ENCODE assay signal across 20 cellular contexts in genomic region chr1:203898458-203899244, GRCh38. TPM values are rescaled to one million over a fixed set of nuclear protein-coding genes. Genes with fewer than 3 reads are reported as not detected.
DNase-seq lines count a peak whose midpoint lies in the region; ATAC-seq and TF ChIP-seq lines count a peak whose summit lies in the region.
"Had no signal": no experiment of that assay in that cellular context is flagged by ENCODE, and none has a peak within 500 bp of the region (broad histone marks: within the 10 kb centered on the region; RNA-seq: fewer than 3 reads in every experiment).

No MANE protein-coding gene starts in this region.

- intact Hi-C loops in Caco-2 (cut with micrococcal nuclease; ENCODE audit: unreplicated experiment) = no loop called here
- intact Hi-C loops in body of pancreas (cut with DNase I) = no loop called here
- intact Hi-C loops in mucosa of descending colon (cut with DNase I, micrococcal nuclease) = no loop called here

- peak overlapping the region; percentile 80 for H3K27ac Mint-ChIP-seq in Caco-2 (ENCODE audit: unreplicated experiment)
- H3K27ac Mint-ChIP-seq in immature natural killer cell = no peak overlapping the region
- H3K27ac Mint-ChIP-seq: CD4-positive, CD25-positive, alpha-beta regulatory T cell had no signal

- no peaks in the 10 kb centered on the region for H3K36me3 ChIP-seq in Caco-2 (ENCODE audit: control insufficient read depth, insufficient read depth, low read length)
- no peaks in the 10 kb centered on the region for H3K36me3 ChIP-seq in body of pancreas (replicated peaks in 1 of 2; ENCODE audit: insufficient read depth in 1 of 2, low read depth in 2 of 2)
- no peaks in the 10 kb centered on the region for H3K36me3 ChIP-seq in mucosa of descending colon (ENCODE audit: low read depth)

- H3K27me3 Mint-ChIP-seq in Caco-2 (ENCODE audit: insufficient read depth, unreplicated experiment) (no peaks in the 10 kb centered on the region), immature natural killer cell (ENCODE audit: low read depth in 3 of 3) (peaks cover 0 to 10% (median 3%) of the 10 kb centered on the region in 3 donors)

- DNase-seq in Caco-2 = peak; percentile 39 to 51
- DNase-seq in body of pancreas = no peak
- peak; percentile 30 for DNase-seq in kidney tubule cell (ENCODE audit: low spot score)
- DNase-seq in mucosa of descending colon = peak in 1 of 3 donors; percentile 2
- DNase-seq in immature natural killer cell = no peak
- no peak for DNase-seq in Ammon's horn (ENCODE audit: low spot score)
- no peak for DNase-seq in inferior parietal cortex (ENCODE audit: extremely low spot score)
- DNase-seq in NOMO-1 (lab: John Stamatoyannopoulos, UW; ENCODE audit: unreplicated experiment in 2 of 2) = no peak
- DNase-seq: CD4-positive, CD25-positive, alpha-beta regulatory T cell; DND-41; H7; NCI-H1694; NCI-H2081; NCI-H2171; NCI-H345; NCI-H524 treated with DMSO at 0.1 percent for 48 hours; PC-3; Right ventricle myocardium superior had no signal

- H3K36me3 Mint-ChIP-seq in Caco-2 (ENCODE audit: insufficient read depth, unreplicated experiment) = peaks cover 13% of the 10 kb centered on the region
- peaks cover 0 to 6% (median 5%) of the 10 kb centered on the region in 3 donors for H3K36me3 Mint-ChIP-seq in immature natural killer cell
- H3K36me3 Mint-ChIP-seq: CD4-positive, CD25-positive, alpha-beta regulatory T cell had no signal

- H3K27ac ChIP-seq in body of pancreas = peak overlapping the region in 3 of 4 donors; percentile 6 to 47 (median 34)
- H3K27ac ChIP-seq: KMS-11 had no signal

- BruUV-seq in Caco-2 (replicated peaks; lab: Mats Ljungman, UMichigan) = no TSS peak

- H3K4me1 ChIP-seq in Caco-2 (peaks cover 27% of the 10 kb centered on the region), body of pancreas (peaks cover 14% of the 10 kb centered on the region), mucosa of descending colon (ENCODE audit: low read depth) (peaks cover 7% of the 10 kb centered on the region)

- H3K4me3 ChIP-seq in Caco-2 (ENCODE audit: low read depth, low read length) (no peak overlapping the region), body of pancreas (no peak overlapping the region), mucosa of descending colon (no peak overlapping the region)
- H3K4me3 ChIP-seq: GM12878 had no signal

- no peaks in the 10 kb centered on the region for H3K27me3 ChIP-seq in Caco-2 (replicated peaks; ENCODE audit: control insufficient read depth, insufficient read depth, low read length)
- H3K27me3 ChIP-seq in body of pancreas = no peaks in the 10 kb centered on the region

- TF ChIP-seq POLR2A in body of pancreas (IDR thresholded peaks at IDR 0.05) = no peak

- peak overlapping the region; percentile 66 for H3K4me3 Mint-ChIP-seq in Caco-2 (ENCODE audit: unreplicated experiment)
- H3K4me3 Mint-ChIP-seq in immature natural killer cell = no peak overlapping the region
- H3K4me3 Mint-ChIP-seq: CD4-positive, CD25-positive, alpha-beta regulatory T cell had no signal

- CTCF ChIA-PET in Caco-2 (lab: Charles Lee) = interaction anchor here (1.0 to 1.4 kb wide), 2 partner anchors 28 to 229 kb away, joined by 3 to 5 read pairs; no protein-coding TSS in a partner anchor

- ATAC-seq in body of pancreas (no peak), mucosa of descending colon (peak; percentile 49)
- ATAC-seq: GM12878, PC-3 had no signal

- POLR2A ChIA-PET in Caco-2 (lab: Charles Lee) = interaction anchor here (0.6 to 1.3 kb wide), 2 partner anchors 15 to 174 kb away, joined by 5 to 7 read pairs; partner anchors contain the start of gene SOX13

- 54 to 58% methylated on average over 10 of the region's 10 CpGs for WGBS in body of pancreas, 2 donors

- H3K9me3 ChIP-seq in Caco-2 = peaks cover 26% of the 10 kb centered on the region
- peaks cover 0 to 8% (median 0%) of the 10 kb centered on the region in 3 donors for H3K9me3 ChIP-seq in body of pancreas
- H3K9me3 ChIP-seq in mucosa of descending colon = peaks cover 10% of the 10 kb centered on the region

- H3K9me3 Mint-ChIP-seq in Caco-2 (ENCODE audit: unreplicated experiment) = peaks cover 10% of the 10 kb centered on the region
- peaks cover 7 to 12% (median 11%) of the 10 kb centered on the region in 6 donors for H3K9me3 Mint-ChIP-seq in immature natural killer cell

- H3K4me1 Mint-ChIP-seq in Caco-2 (ENCODE audit: low read depth, unreplicated experiment) (peaks cover 10% of the 10 kb centered on the region), immature natural killer cell (no peaks in the 10 kb centered on the region)
- H3K4me1 Mint-ChIP-seq: CD4-positive, CD25-positive, alpha-beta regulatory T cell had no signal

- no peak for TF ChIP-seq CTCF in Caco-2 (IDR thresholded peaks at IDR 0.05; ENCODE audit: insufficient read depth in 1 of 2, low read depth in 1 of 2, low read length in 1 of 2, severe bottlenecking in 1 of 2, unreplicated experiment in 1 of 2)
- no peak for TF ChIP-seq CTCF in body of pancreas (IDR thresholded peaks at IDR 0.05)
- no peak for TF ChIP-seq CTCF in mucosa of descending colon (IDR thresholded peaks at IDR 0.05)

RNA-seq across cellular contexts. Expression of gene SNRPE, which starts 37.3 kb away (rescaled TPM):
- total RNA-seq in Caco-2 (2022) (236 and 264 TPM in 2 replicates), body of pancreas (10 to 100 TPM; 27.2 to 80.8 TPM), mucosa of descending colon (10 to 100 TPM; 53.2 to 91.1 (median 53.5) TPM)
- polyA plus RNA-seq in immature natural killer cell = 100 to 1,000 TPM; 169 to 229 (median 192) TPM

Comparison
In these comparisons a context has a peak if more than half of its experiments do, and no peak if none do; other contexts are left out.
1. DNase-seq: peak in Caco-2 (2 of 2) and kidney tubule cell (single experiment); none in body of pancreas (0 of 4), immature natural killer cell (0 of 3), Ammon's horn (single experiment), inferior parietal cortex (single experiment) and NOMO-1 (0 of 2).